12 cellular contexts compared by ENCODE assay signal in genomic region chr5:157354825-157355224, GRCh38.
DNase-seq lines count a peak whose midpoint lies in the region; ATAC-seq and TF ChIP-seq lines count a peak whose summit lies in the region.
"Had no signal": no experiment of that assay in that cellular context is flagged by ENCODE, and none has a peak within 500 bp of the region (broad histone marks: within the 10 kb centered on the region; RNA-seq: fewer than 3 reads in every experiment).

No MANE protein-coding gene starts in this region.

- no peaks in the 10 kb centered on the region for H3K27me3 Mint-ChIP-seq in chondrocyte (ENCODE audit: low read depth)
- H3K27me3 Mint-ChIP-seq in neural progenitor cell (ENCODE audit: insufficient read depth, low read depth): no peaks in the 10 kb centered on the region
- H3K27me3 Mint-ChIP-seq: activated B cell treated with CpG ODN at 0.5 μM for 24 hours had no signal

- H3K79me2 ChIP-seq in Loucy (ENCODE audit: insufficient read depth, low read length): no peaks in the 10 kb centered on the region
- no peaks in the 10 kb centered on the region for H3K79me2 ChIP-seq in neural progenitor cell (ENCODE audit: low read depth)

- no peak for ATAC-seq in HG03280 (IDR thresholded peaks at IDR 0.05; ENCODE audit: unreplicated experiment)

- H3K9ac ChIP-seq in Loucy (ENCODE audit: low read depth, low read length, poor library complexity, severe bottlenecking) (no peak overlapping the region), neural progenitor cell (no peak overlapping the region)

- H3K4me2 ChIP-seq in Loucy (ENCODE audit: low read depth, low read length, poor library complexity, severe bottlenecking) (no peak overlapping the region), neural progenitor cell (no peak overlapping the region)

- H3K4me1 ChIP-seq in Loucy (ENCODE audit: insufficient read depth, low read length, poor library complexity, severe bottlenecking) (no peaks in the 10 kb centered on the region), neural progenitor cell (no peaks in the 10 kb centered on the region)
- H3K4me1 ChIP-seq: esophagus muscularis mucosa had no signal

- H3K4me3 Mint-ChIP-seq in chondrocyte (ENCODE audit: unreplicated experiment): no peak overlapping the region
- H3K4me3 Mint-ChIP-seq in neural progenitor cell: no peak overlapping the region
- H3K4me3 Mint-ChIP-seq: activated B cell treated with CpG ODN at 0.5 μM for 24 hours had no signal

- H3K4me3 ChIP-seq in Loucy (ENCODE audit: low read length, poor library complexity, severe bottlenecking) (no peak overlapping the region), neural progenitor cell (no peak overlapping the region), MG63 (no peak overlapping the region)
- H3K4me3 ChIP-seq: esophagus muscularis mucosa had no signal

- no peaks in the 10 kb centered on the region for H3K27me3 ChIP-seq in Loucy (ENCODE audit: insufficient read depth, low read length, poor library complexity, severe bottlenecking)
- no peaks in the 10 kb centered on the region for H3K27me3 ChIP-seq in neural progenitor cell
- H3K27me3 ChIP-seq in MG63: peaks cover under 1% of the 10 kb centered on the region; the same call in 1 of the 2 replicates
- H3K27me3 ChIP-seq: esophagus muscularis mucosa had no signal

- H2AFZ ChIP-seq in Loucy (ENCODE audit: low read length): no peak overlapping the region
- no peak overlapping the region for H2AFZ ChIP-seq in neural progenitor cell (replicated peaks)

- peak; percentile 38 for TF ChIP-seq CTCF in Loucy (conservative IDR thresholded peaks at IDR 0.05; ENCODE audit: low read length)
- peak; percentile 71 for TF ChIP-seq CTCF in chondrocyte (IDR thresholded peaks at IDR 0.05)
- peak; percentile 65 for TF ChIP-seq CTCF in neural progenitor cell (IDR thresholded peaks at IDR 0.05)

- H4K20me1 ChIP-seq in Loucy (ENCODE audit: insufficient read depth, low read length, poor library complexity, severe bottlenecking) (no peaks in the 10 kb centered on the region), neural progenitor cell (ENCODE audit: low read depth) (no peaks in the 10 kb centered on the region)

- H3K9me3 ChIP-seq in Loucy (ENCODE audit: insufficient read depth, low read depth, low read length) (no peaks in the 10 kb centered on the region), neural progenitor cell (ENCODE audit: low read depth) (no peaks in the 10 kb centered on the region), MG63 (no peaks in the 10 kb centered on the region)
- H3K9me3 ChIP-seq: esophagus muscularis mucosa had no signal

- H3F3A ChIP-seq in Loucy (ENCODE audit: low read depth) (no peaks in the 10 kb centered on the region), neural progenitor cell (ENCODE audit: low read depth) (no peaks in the 10 kb centered on the region)

- H3K36me3 Mint-ChIP-seq in chondrocyte (ENCODE audit: low read depth) (peaks cover 3% of the 10 kb centered on the region), neural progenitor cell (peaks cover 6% of the 10 kb centered on the region)

- no peaks in the 10 kb centered on the region for H3K9me2 ChIP-seq in Loucy (replicated peaks; ENCODE audit: low read depth, low read length)

- no peak overlapping the region for H3K27ac ChIP-seq in neural progenitor cell
- H3K27ac ChIP-seq: esophagus muscularis mucosa had no signal

- peak; percentile 46 for DNase-seq in activated CD8-positive, alpha-beta memory T cell treated with anti-CD3 and anti-CD28 coated beads for 24 hours
- no peak for DNase-seq in activated CD8-positive, alpha-beta memory T cell treated with anti-CD3 and anti-CD28 coated beads, Interleukin-2, amount 50 U/mL, for 4 hours
- DNase-seq in chondrocyte (ENCODE audit: low spot score) (no peak), neural progenitor cell (ENCODE audit: low spot score) (peak; percentile 54), pons (ENCODE audit: low spot score) (no peak), MG63 (no peak)
- DNase-seq: activated B cell treated with CpG ODN at 0.5 μM for 24 hours, midbrain, NCI-H510A had no signal

- H3K27ac Mint-ChIP-seq in chondrocyte (ENCODE audit: unreplicated experiment) (no peak overlapping the region), neural progenitor cell (no peak overlapping the region)
- H3K27ac Mint-ChIP-seq: activated B cell treated with CpG ODN at 0.5 μM for 24 hours had no signal

- H3K36me3 ChIP-seq in Loucy (ENCODE audit: insufficient read depth, low read length) (peaks cover 54% of the 10 kb centered on the region; the same call in 1 of the 2 replicates), neural progenitor cell (no peaks in the 10 kb centered on the region), MG63 (no peaks in the 10 kb centered on the region)

- H3K9me3 Mint-ChIP-seq in chondrocyte (ENCODE audit: low read depth) (no peaks in the 10 kb centered on the region), neural progenitor cell (no peaks in the 10 kb centered on the region)
- H3K9me3 Mint-ChIP-seq: activated B cell treated with CpG ODN at 0.5 μM for 24 hours had no signal

- H3K4me1 Mint-ChIP-seq in chondrocyte (ENCODE audit: low read depth) (peaks cover 6% of the 10 kb centered on the region), neural progenitor cell (no peaks in the 10 kb centered on the region)

Comparison
In these comparisons a context has a peak if more than half of its experiments do, and no peak if none do; other contexts are left out.
1. DNase-seq: peak in activated CD8-positive, alpha-beta memory T cell treated with anti-CD3 and anti-CD28 coated beads for 24 hours (single experiment) and neural progenitor cell (single experiment); none in activated CD8-positive, alpha-beta memory T cell treated with anti-CD3 and anti-CD28 coated beads, Interleukin-2, amount 50 U/mL, for 4 hours (single experiment), chondrocyte (single experiment), pons (single experiment) and MG63 (single experiment).
2. Peak in every context shown above with its lines, with median percentiles within 50 percentile points of each other: CTCF ChIP-seq.